Comparison of ENCODE assay signal across 11 cellular contexts in the genomic region with DNA sequence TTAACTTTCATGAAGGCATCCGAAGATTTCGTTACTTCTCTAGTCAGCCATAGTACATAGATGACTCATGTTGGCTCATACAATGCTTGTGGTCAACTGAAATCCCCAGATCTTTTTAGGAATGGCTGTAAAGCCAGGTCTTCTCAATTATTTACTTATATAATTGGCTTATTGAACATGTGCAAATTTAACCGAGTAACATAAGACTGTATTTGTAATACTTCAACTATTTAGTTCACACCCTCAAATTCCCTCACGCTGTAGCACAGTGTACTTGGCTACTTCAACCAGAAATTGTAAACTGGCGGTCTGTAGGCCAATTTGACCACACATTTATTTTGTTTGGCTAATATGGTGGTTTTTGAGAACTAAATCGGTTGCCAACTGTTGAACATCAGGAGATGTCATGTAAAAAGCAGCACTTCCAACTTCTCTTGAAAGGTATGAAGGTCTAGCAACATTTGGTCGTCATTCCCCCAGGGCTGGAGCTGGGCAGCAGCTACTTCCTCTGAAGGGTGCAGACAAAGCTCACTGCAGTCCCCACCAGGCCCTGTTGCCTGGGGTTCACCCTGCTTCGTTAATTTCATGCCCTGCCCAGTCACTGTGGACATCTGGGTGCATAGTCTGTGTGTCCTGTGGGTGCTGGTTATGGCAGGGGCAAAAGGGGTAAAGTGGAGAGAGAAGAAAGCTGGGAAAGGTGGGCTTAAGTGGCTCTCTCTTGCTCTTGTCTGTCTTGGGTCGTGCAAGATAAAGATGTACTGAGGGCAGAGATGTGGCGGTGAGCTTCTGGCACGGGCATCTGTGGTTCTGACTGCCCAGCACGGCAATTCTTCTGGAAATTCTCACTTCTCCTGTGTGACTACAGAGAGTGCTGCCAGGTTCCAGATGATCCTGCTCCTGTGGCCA. TPM values are rescaled to one million over a fixed set of nuclear protein-coding genes. Genes with fewer than 3 reads are reported as not detected.
A peak's percentile ranks its signal among the peaks of the same experiment; 100 is the strongest.
DNase-seq lines count a peak whose midpoint lies in the region; ATAC-seq, FAIRE-seq and TF ChIP-seq lines count a peak whose summit lies in the region.
"Had no signal": no experiment of that assay in that cellular context is flagged by ENCODE, and none has a peak within 500 bp of the region (broad histone marks: within the 10 kb centered on the region; RNA-seq: fewer than 3 reads in every experiment).

No MANE protein-coding gene starts in this region.

- TF ChIP-seq CTCF in left ventricle myocardium inferior (IDR thresholded peaks at IDR 0.05; ENCODE audit: borderline replicate concordance) (no peak), fibroblast of pulmonary artery (IDR thresholded peaks at IDR 0.05; ENCODE audit: low read length, missing control alignments) (no peak)

- peaks cover 10 to 18% of the 10 kb centered on the region in 2 donors for H3K4me1 Mint-ChIP-seq in immature natural killer cell

- H3K27me3 ChIP-seq in left ventricle myocardium inferior (ENCODE audit: low read depth): peaks cover 19% of the 10 kb centered on the region

- H3K9me3 Mint-ChIP-seq in immature natural killer cell: peaks cover 0 to 2% (median 0%) of the 10 kb centered on the region in 6 donors
- H3K9me3 Mint-ChIP-seq: IgD-negative memory B cell had no signal

- H3K36me3 ChIP-seq in left ventricle myocardium inferior: no peaks in the 10 kb centered on the region
- H3K36me3 ChIP-seq: HAP-1 had no signal

- H3K27ac Mint-ChIP-seq in immature natural killer cell: no peak overlapping the region
- H3K27ac Mint-ChIP-seq: IgD-negative memory B cell had no signal

- intact Hi-C loops in cardiac septum (cut with DNase I) (loop anchor here (5.0 kb wide), 1 partner anchor 256 kb away; no protein-coding TSS in a partner anchor), left ventricle myocardium inferior (cut with micrococcal nuclease) (loop anchor here (5.0 kb wide), 1 partner anchor 386 kb away; no protein-coding TSS in a partner anchor)

- no peak overlapping the region for H3K4me3 ChIP-seq in left ventricle myocardium inferior
- no peak overlapping the region for H3K4me3 ChIP-seq in fibroblast of pulmonary artery (replicated peaks; ENCODE audit: low read depth, low read length)
- H3K4me3 ChIP-seq: HAP-1 had no signal

- no peaks in the 10 kb centered on the region for H3K9me3 ChIP-seq in left ventricle myocardium inferior (replicated peaks)
- H3K9me3 ChIP-seq: HAP-1 had no signal

- no peak overlapping the region for H3K27ac ChIP-seq in left ventricle myocardium inferior (replicated peaks)

- peak; percentile 61 for DNase-seq in cardiac septum (ENCODE audit: low spot score)
- no peak for DNase-seq in left ventricle myocardium inferior
- DNase-seq in RCC 7860 (ENCODE audit: low spot score): peak; percentile 83
- peak; percentile 86 for DNase-seq in fibroblast of pulmonary artery (ENCODE audit: low read depth)
- DNase-seq in ureter (ENCODE audit: low spot score): peak; percentile 29
- no peak for DNase-seq in putamen (ENCODE audit: low spot score)
- DNase-seq in immature natural killer cell: no peak
- DNase-seq: NCI-H774 had no signal

- H3K27me3 Mint-ChIP-seq in immature natural killer cell (ENCODE audit: low read depth in 3 of 3): peaks cover 10 to 17% (median 17%) of the 10 kb centered on the region in 3 donors

- no peak overlapping the region for H3K4me3 Mint-ChIP-seq in immature natural killer cell

- peak; percentile 86 for FAIRE-seq in RCC 7860 (lab: Jason Lieb, UNC)

- peaks cover 32% of the 10 kb centered on the region for H3K4me1 ChIP-seq in left ventricle myocardium inferior
- H3K4me1 ChIP-seq: HAP-1 had no signal

- ATAC-seq in GM18868 (IDR thresholded peaks at IDR 0.05; ENCODE audit: unreplicated experiment): no peak

- H3K36me3 Mint-ChIP-seq in immature natural killer cell: no peaks in the 10 kb centered on the region

RNA-seq across cellular contexts. Expression of a gene that starts 3.2 kb away (rescaled TPM):
- total RNA-seq in cardiac septum: 11.2 TPM
- 7.9 TPM for total RNA-seq in left ventricle myocardium inferior
- 8.0 TPM for total RNA-seq in ureter
- not detected for polyA plus RNA-seq in immature natural killer cell
- polyA plus RNA-seq: IgD-negative memory B cell had no signal

Comparison
In these comparisons a context has a peak if more than half of its experiments do, and no peak if none do; other contexts are left out.
1. DNase-seq: peak in cardiac septum (single experiment), RCC 7860 (single experiment), fibroblast of pulmonary artery (single experiment) and ureter (single experiment); none in left ventricle myocardium inferior (single experiment), putamen (single experiment) and immature natural killer cell (0 of 3).